ENCODE assay signal across 8 cellular contexts in the genomic region with DNA sequence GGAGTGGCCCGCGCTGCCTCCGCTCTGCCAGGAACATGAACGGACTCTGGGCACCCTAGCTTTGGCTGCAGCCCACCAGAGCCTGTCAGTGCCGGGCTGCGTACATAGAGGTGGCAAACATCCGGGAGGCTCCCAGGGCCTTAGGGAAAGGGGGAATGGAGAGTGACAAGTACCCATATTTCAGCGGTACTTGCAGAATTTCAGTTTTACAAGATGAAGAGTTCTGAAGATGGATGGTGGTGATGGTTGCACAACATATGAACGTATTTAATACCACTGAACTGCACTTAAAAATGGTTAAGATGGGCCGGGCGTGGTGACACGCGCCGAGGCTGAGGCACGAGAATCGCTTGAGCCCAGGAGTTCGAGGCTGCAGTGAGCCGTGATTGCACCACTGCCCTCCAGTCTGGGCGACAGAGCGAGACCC. TPM values are rescaled to one million over a fixed set of nuclear protein-coding genes. Genes with fewer than 3 reads are reported as not detected.
DNase-seq lines count a peak whose midpoint lies in the region; ATAC-seq and TF ChIP-seq lines count a peak whose summit lies in the region.

No MANE protein-coding gene starts in this region.

- no peak for DNase-seq in stimulated activated naive CD8-positive, alpha-beta T cell treated with anti-CD3 and anti-CD28 coated beads, Interleukin-15, Interleukin-2, amounts not matched to agents 100 U/mL and 50 U/mL, for 24 hours
- DNase-seq in body of pancreas (no peak), aorta (no peak), activated gamma-delta T cell treated with Interleukin-2 at 50 U/mL for 16 hours (no peak), GOT3 (lab: John Stamatoyannopoulos, UW) (no peak)

- intact Hi-C loops in body of pancreas (cut with DNase I) = no loop called here
- intact Hi-C loops in aorta (cut with DNase I) = loop anchor here in 1 of 2 donors (5.0 kb wide), 2 partner anchors 52 to 53 kb away; a partner anchor contains a TSS

- H3K27ac Mint-ChIP-seq in stimulated activated naive CD8-positive, alpha-beta T cell treated with anti-CD3 and anti-CD28 coated beads, Interleukin-15, Interleukin-2, amounts not matched to agents 100 ng/mL and 50 ng/mL, for 24 hours = peak overlapping the region; percentile 97

- TF ChIP-seq CTCF in body of pancreas (IDR thresholded peaks at IDR 0.05) = no peak

- H3K4me1 Mint-ChIP-seq in stimulated activated naive CD8-positive, alpha-beta T cell treated with anti-CD3 and anti-CD28 coated beads, Interleukin-15, Interleukin-2, amounts not matched to agents 100 ng/mL and 50 ng/mL, for 24 hours (ENCODE audit: low read depth) = peaks cover 57% of the 10 kb centered on the region

- no peak for TF ChIP-seq POLR2A in body of pancreas (IDR thresholded peaks at IDR 0.05)

- H3K9me3 Mint-ChIP-seq in stimulated activated naive CD8-positive, alpha-beta T cell treated with anti-CD3 and anti-CD28 coated beads, Interleukin-15, Interleukin-2, amounts not matched to agents 100 ng/mL and 50 ng/mL, for 24 hours = no peaks in the 10 kb centered on the region

- H3K36me3 ChIP-seq in body of pancreas (replicated peaks in 1 of 2; ENCODE audit: insufficient read depth in 1 of 2, low read depth in 2 of 2) = no peaks in the 10 kb centered on the region
- peaks cover 33% of the 10 kb centered on the region for H3K36me3 ChIP-seq in mesodermal cell (ENCODE audit: control insufficient read depth, insufficient read depth, low read length)
- H3K36me3 ChIP-seq in aorta (ENCODE audit: control insufficient read depth in 1 of 2, insufficient read depth in 2 of 2, low read length in 1 of 2) = no peaks in the 10 kb centered on the region

- no peaks in the 10 kb centered on the region for H3K27me3 Mint-ChIP-seq in stimulated activated naive CD8-positive, alpha-beta T cell treated with anti-CD3 and anti-CD28 coated beads, Interleukin-15, Interleukin-2, amounts not matched to agents 100 ng/mL and 50 ng/mL, for 24 hours

- 3 to 4% methylated on average over 20 of the region's 20 CpGs for WGBS in body of pancreas, 2 donors
- whole genome bisulfite sequencing in mesodermal cell (ENCODE audit: insufficient coverage in 2 of 2), 2 experiments = 0 to 1% methylated on average over 9 to 14 of the region's 20 CpGs
- 1% methylated on average over 20 of the region's 20 CpGs for WGBS in aorta, 2 donors

- no peak for ATAC-seq in stimulated activated naive CD8-positive, alpha-beta T cell treated with anti-CD3 and anti-CD28 coated beads, Interleukin-15, Interleukin-2, amounts not matched to agents 100 U/mL and 50 U/mL, for 24 hours
- no peak for ATAC-seq in body of pancreas
- ATAC-seq in aorta (ENCODE audit: low FRiP score) = no peak
- ATAC-seq in HG03442 (IDR thresholded peaks at IDR 0.05; ENCODE audit: unreplicated experiment) = no peak

- H3K4me3 Mint-ChIP-seq in stimulated activated naive CD8-positive, alpha-beta T cell treated with anti-CD3 and anti-CD28 coated beads, Interleukin-15, Interleukin-2, amounts not matched to agents 100 ng/mL and 50 ng/mL, for 24 hours = peak overlapping the region; percentile 97

- H3K9me3 ChIP-seq in body of pancreas (no peaks in the 10 kb centered on the region), mesodermal cell (ENCODE audit: control insufficient read depth, low read length) (no peaks in the 10 kb centered on the region), aorta (ENCODE audit: control insufficient read depth, low read length) (no peaks in the 10 kb centered on the region)

- peak overlapping the region; percentile 22 to 86 for H3K4me3 ChIP-seq in body of pancreas
- H3K4me3 ChIP-seq in mesodermal cell (ENCODE audit: extremely low read depth, insufficient read depth, low read length, poor library complexity, severe bottlenecking) = peak overlapping the region; percentile 87
- peak overlapping the region; percentile 54 to 68 for H3K4me3 ChIP-seq in aorta (ENCODE audit: low read length in 2 of 2)

- peaks cover 52% of the 10 kb centered on the region for H3K36me3 Mint-ChIP-seq in stimulated activated naive CD8-positive, alpha-beta T cell treated with anti-CD3 and anti-CD28 coated beads, Interleukin-15, Interleukin-2, amounts not matched to agents 100 ng/mL and 50 ng/mL, for 24 hours (ENCODE audit: low read depth)

- H3K27me3 ChIP-seq in body of pancreas (no peaks in the 10 kb centered on the region), aorta (ENCODE audit: control insufficient read depth in 1 of 2, insufficient read depth in 2 of 2, low read length in 1 of 2) (no peaks in the 10 kb centered on the region)

- peak overlapping the region; percentile 89 to 96 (median 94) for H3K27ac ChIP-seq in body of pancreas
- peak overlapping the region; percentile 100 for H3K27ac ChIP-seq in mesodermal cell (ENCODE audit: low read depth, low read length, severe bottlenecking)
- peak overlapping the region in 1 of 2 donors; percentile 92 for H3K27ac ChIP-seq in aorta (ENCODE audit: low read depth in 1 of 2, low read length in 2 of 2)

- H3K4me1 ChIP-seq in body of pancreas = peaks cover 29% of the 10 kb centered on the region
- H3K4me1 ChIP-seq in mesodermal cell (ENCODE audit: control insufficient read depth, insufficient read depth, low read length, poor library complexity, severe bottlenecking) = peaks cover 8% of the 10 kb centered on the region
- H3K4me1 ChIP-seq in aorta (ENCODE audit: control insufficient read depth in 1 of 2, insufficient read depth in 2 of 2, low read length in 2 of 2) = peaks cover 0 to under 1% of the 10 kb centered on the region in 2 donors

RNA-seq across cellular contexts. Expression of a gene that starts 0.9 kb away (rescaled TPM):
- total RNA-seq in body of pancreas (10 to 100 TPM; 15.8 to 25.7 TPM), aorta (100 to 1,000 TPM in 1 of 2 donors, 10 to 100 TPM in 1; 55.7 to 119 TPM)
- polyA plus RNA-seq in mesodermal cell (2013, experiment 1 of 2) = 167 TPM
- polyA plus RNA-seq in mesodermal cell (2013, experiment 2 of 2) = 190 TPM
- 100 to 1,000 TPM; 135 to 180 TPM for polyA plus RNA-seq in aorta

RNA-seq across cellular contexts. Expression of a gene that starts 20.6 kb away (rescaled TPM):
- 10 to 100 TPM; 26.7 to 37.9 TPM for total RNA-seq in body of pancreas
- polyA plus RNA-seq in mesodermal cell (2013, experiment 1 of 2) = 67.6 TPM
- polyA plus RNA-seq in mesodermal cell (2013, experiment 2 of 2) = 69.7 TPM
- total RNA-seq in aorta = 100 to 1,000 TPM; 101 to 105 TPM
- 10 to 100 TPM; 35.7 to 51.3 TPM for polyA plus RNA-seq in aorta

RNA-seq across cellular contexts. Expression of a gene that starts 51.6 kb away (rescaled TPM):
- total RNA-seq in body of pancreas = 10 to 100 TPM; 17.1 to 41.5 TPM
- polyA plus RNA-seq in mesodermal cell (2013, experiment 1 of 2) = 63.5 TPM
- 67.9 TPM for polyA plus RNA-seq in mesodermal cell (2013, experiment 2 of 2)
- total RNA-seq in aorta = 10 to 100 TPM; 13.6 to 15.3 TPM
- polyA plus RNA-seq in aorta = 10 to 100 TPM; 44.7 to 85.1 TPM
